Comparison of ENCODE assay signal across 1 cellular context in the genomic region with DNA sequence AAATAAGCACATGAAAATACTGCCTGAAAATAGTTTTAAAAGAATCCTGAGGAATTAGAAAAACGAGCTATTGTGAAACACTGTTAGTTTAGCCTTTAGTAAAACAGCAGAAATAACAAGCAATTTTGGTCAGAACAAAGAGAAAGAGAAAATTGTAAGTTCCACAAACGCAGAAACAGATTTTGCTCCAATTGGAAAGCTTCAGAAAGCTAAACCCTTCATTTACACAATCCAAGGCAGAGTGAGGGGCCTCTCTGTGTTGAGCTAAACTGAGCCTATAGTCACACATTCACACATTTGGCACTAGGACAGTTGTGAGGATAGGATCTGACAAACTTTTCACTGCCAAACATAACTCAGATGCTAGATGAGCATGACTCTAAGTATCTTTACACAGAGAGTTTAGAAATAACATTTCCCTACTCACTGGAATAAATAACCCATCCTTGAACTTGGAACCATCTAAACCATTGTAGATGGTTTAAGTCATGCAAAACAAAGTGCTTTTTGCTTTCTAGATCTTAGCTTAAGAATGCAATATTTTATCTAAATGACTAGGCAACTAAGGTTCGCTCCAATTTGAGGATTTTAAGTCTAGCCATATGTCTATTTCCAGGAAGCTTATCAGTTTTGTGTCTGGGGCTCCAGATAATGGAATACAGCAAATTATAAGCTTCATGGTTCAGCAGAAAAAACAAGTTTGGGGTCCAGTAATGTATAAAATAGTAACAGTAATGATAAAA.
TF ChIP-seq lines count a peak whose summit lies in the region.

No MANE protein-coding gene starts in this region.

TF ChIP-seq in HepG2, 621 proteins besides CTCF, POLR2A, EP300 and RAD21 (continued from another document and continues in another):
- TF ChIP-seq DRAP1 (CRISPR knock-in tag; IDR thresholded peaks at IDR 0.05) (0 out of 2 replicates have a peak, but pooled peaks have one; percentile 49), TOPORS (CRISPR knock-in tag; IDR thresholded peaks at IDR 0.05) (no peak), ZBTB43 (CRISPR knock-in tag; conservative IDR thresholded peaks at IDR 0.05) (peak; percentile 97), CEBPB (IDR thresholded peaks at IDR 0.05; ENCODE audit: borderline replicate concordance, low read depth, low read length) (peak; percentile 57; the same call in 1 of the 2 replicates), ZNF652 (CRISPR knock-in tag; IDR thresholded peaks at IDR 0.05; ENCODE audit: borderline replicate concordance, low read depth) (no peak; the same call in 1 of the 2 replicates), CCDC6 (CRISPR knock-in tag; IDR thresholded peaks at IDR 0.05) (0 out of 2 replicates have a peak, but pooled peaks have one; percentile 20), HMG20A (CRISPR knock-in tag; IDR thresholded peaks at IDR 0.05; ENCODE audit: borderline replicate concordance) (peak; percentile 63), MAFG (CRISPR knock-in tag; IDR thresholded peaks at IDR 0.05) (no peak), MTA1 (CRISPR knock-in tag; IDR thresholded peaks at IDR 0.05; ENCODE audit: borderline replicate concordance) (no peak), NCOA2 (CRISPR knock-in tag; IDR thresholded peaks at IDR 0.05) (peak; percentile 66; the same call in 1 of the 2 replicates), KDM4B (CRISPR knock-in tag; IDR thresholded peaks at IDR 0.05) (no peak), SOX13 (IDR thresholded peaks at IDR 0.05) (no peak), SOX13 (CRISPR knock-in tag; conservative IDR thresholded peaks at IDR 0.05 in 1 of 2, IDR thresholded peaks at IDR 0.05 in 1 of 2) (peak in 1 of 2 experiments; percentile 87; a peak in 2 of 4 replicates), ISX (CRISPR knock-in tag; conservative IDR thresholded peaks at IDR 0.05) (no peak), PAXIP1 (CRISPR knock-in tag; conservative IDR thresholded peaks at IDR 0.05) (peak; percentile 71), ZNF230 (CRISPR knock-in tag; IDR thresholded peaks at IDR 0.05) (no peak), U2AF2 (IDR thresholded peaks at IDR 0.05; ENCODE audit: low read depth, low read length) (no peak), ASH2L (IDR thresholded peaks at IDR 0.05; ENCODE audit: insufficient read length, low read depth, low read length) (peak; percentile 45), ZNF792 (CRISPR knock-in tag; IDR thresholded peaks at IDR 0.05) (no peak), MEF2D (CRISPR knock-in tag; IDR thresholded peaks at IDR 0.05) (peak; percentile 76; the same call in 1 of the 2 replicates), SAP130 (CRISPR knock-in tag; IDR thresholded peaks at IDR 0.05; ENCODE audit: low read depth) (peak; percentile 64), MTA3 (CRISPR knock-in tag; IDR thresholded peaks at IDR 0.05) (no peak), RELA (CRISPR knock-in tag; IDR thresholded peaks at IDR 0.05) (no peak), GATAD2A (CRISPR knock-in tag; IDR thresholded peaks at IDR 0.05) (peak; percentile 81), SP5 (CRISPR knock-in tag; IDR thresholded peaks at IDR 0.05; ENCODE audit: borderline replicate concordance, low read depth) (no peak), KLF12 (CRISPR knock-in tag; IDR thresholded peaks at IDR 0.05; ENCODE audit: borderline replicate concordance) (no peak), ZNF737 (CRISPR knock-in tag; IDR thresholded peaks at IDR 0.05; ENCODE audit: borderline replicate concordance) (no peak), ZNF331 (CRISPR knock-in tag; IDR thresholded peaks at IDR 0.05) (peak; percentile 26; the same call in 1 of the 2 replicates), HNRNPUL1 (IDR thresholded peaks at IDR 0.05; ENCODE audit: low read depth, low read length) (no peak), RCOR2 (CRISPR knock-in tag; IDR thresholded peaks at IDR 0.05) (peak; percentile 39; the same call in 1 of the 2 replicates), PHB2 (IDR thresholded peaks at IDR 0.05; ENCODE audit: partially characterized antibody) (no peak), ZNF143 (CRISPR knock-in tag; IDR thresholded peaks at IDR 0.05) (no peak), FOXP1 (IDR thresholded peaks at IDR 0.05) (no peak), FOXP1 (CRISPR knock-in tag; IDR thresholded peaks at IDR 0.05) (peak; percentile 47; the same call in 1 of the 2 replicates), MBD4 (IDR thresholded peaks at IDR 0.05; ENCODE audit: borderline replicate concordance, low read length) (0 out of 2 replicates have a peak, but pooled peaks have one; percentile 50), NFIC (IDR thresholded peaks at IDR 0.05; ENCODE audit: low read length) (peak; percentile 78), ZNF703 (CRISPR knock-in tag; IDR thresholded peaks at IDR 0.05; ENCODE audit: borderline replicate concordance) (no peak), ZNF780A (CRISPR knock-in tag; IDR thresholded peaks at IDR 0.05) (no peak), FOXJ3 (CRISPR knock-in tag; IDR thresholded peaks at IDR 0.05; ENCODE audit: borderline replicate concordance) (peak; percentile 39; the same call in 1 of the 2 replicates), ZNF768 (CRISPR knock-in tag; IDR thresholded peaks at IDR 0.05) (no peak), XBP1 (CRISPR knock-in tag; IDR thresholded peaks at IDR 0.05) (no peak), HDAC6 (IDR thresholded peaks at IDR 0.05; ENCODE audit: low read depth, low read length) (no peak), CREM (IDR thresholded peaks at IDR 0.05) (peak; percentile 34; the same call in 1 of the 2 replicates), CREM (CRISPR knock-in tag; IDR thresholded peaks at IDR 0.05) (no peak), ZSCAN25 (CRISPR knock-in tag; IDR thresholded peaks at IDR 0.05) (no peak), TEAD3 (CRISPR knock-in tag; optimal IDR thresholded peaks at IDR 0.05; ENCODE audit: borderline replicate concordance) (peak; percentile 76), ZNF772 (CRISPR knock-in tag; IDR thresholded peaks at IDR 0.05) (no peak), HNF4A (CRISPR knock-in tag; IDR thresholded peaks at IDR 0.05) (peak; percentile 46), IKZF5 (CRISPR knock-in tag; IDR thresholded peaks at IDR 0.05) (peak; percentile 46; the same call in 1 of the 2 replicates)
- TF ChIP-seq, protein P1, sequence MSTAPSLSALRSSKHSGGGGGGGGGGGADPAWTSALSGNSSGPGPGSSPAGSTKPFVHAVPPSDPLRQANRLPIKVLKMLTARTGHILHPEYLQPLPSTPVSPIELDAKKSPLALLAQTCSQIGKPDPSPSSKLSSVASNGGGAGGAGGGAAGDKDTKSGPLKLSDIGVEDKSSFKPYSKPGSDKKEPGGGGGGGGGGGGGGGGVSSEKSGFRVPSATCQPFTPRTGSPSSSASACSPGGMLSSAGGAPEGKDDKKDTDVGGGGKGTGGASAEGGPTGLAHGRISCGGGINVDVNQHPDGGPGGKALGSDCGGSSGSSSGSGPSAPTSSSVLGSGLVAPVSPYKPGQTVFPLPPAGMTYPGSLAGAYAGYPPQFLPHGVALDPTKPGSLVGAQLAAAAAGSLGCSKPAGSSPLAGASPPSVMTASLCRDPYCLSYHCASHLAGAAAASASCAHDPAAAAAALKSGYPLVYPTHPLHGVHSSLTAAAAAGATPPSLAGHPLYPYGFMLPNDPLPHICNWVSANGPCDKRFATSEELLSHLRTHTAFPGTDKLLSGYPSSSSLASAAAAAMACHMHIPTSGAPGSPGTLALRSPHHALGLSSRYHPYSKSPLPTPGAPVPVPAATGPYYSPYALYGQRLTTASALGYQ (CRISPR knock-in tag; IDR thresholded peaks at IDR 0.05), result peak; percentile 18; the same call in 1 of the 2 replicates
- TF ChIP-seq, protein P2, sequence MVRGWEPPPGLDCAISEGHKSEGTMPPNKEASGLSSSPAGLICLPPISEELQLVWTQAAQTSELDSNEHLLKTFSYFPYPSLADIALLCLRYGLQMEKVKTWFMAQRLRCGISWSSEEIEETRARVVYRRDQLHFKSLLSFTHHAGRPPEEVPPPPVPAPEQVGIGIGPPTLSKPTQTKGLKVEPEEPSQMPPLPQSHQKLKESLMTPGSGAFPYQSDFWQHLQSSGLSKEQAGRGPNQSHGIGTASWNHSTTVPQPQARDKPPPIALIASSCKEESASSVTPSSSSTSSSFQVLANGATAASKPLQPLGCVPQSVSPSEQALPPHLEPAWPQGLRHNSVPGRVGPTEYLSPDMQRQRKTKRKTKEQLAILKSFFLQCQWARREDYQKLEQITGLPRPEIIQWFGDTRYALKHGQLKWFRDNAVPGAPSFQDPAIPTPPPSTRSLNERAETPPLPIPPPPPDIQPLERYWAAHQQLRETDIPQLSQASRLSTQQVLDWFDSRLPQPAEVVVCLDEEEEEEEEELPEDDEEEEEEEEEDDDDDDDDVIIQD (CRISPR knock-in tag; IDR thresholded peaks at IDR 0.05; ENCODE audit: low read depth), result 0 out of 2 replicates have a peak, but pooled peaks have one; percentile 60
- TF ChIP-seq, protein P3, sequence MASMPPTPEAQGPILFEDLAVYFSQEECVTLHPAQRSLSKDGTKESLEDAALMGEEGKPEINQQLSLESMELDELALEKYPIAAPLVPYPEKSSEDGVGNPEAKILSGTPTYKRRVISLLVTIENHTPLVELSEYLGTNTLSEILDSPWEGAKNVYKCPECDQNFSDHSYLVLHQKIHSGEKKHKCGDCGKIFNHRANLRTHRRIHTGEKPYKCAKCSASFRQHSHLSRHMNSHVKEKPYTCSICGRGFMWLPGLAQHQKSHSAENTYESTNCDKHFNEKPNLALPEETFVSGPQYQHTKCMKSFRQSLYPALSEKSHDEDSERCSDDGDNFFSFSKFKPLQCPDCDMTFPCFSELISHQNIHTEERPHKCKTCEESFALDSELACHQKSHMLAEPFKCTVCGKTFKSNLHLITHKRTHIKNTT (CRISPR knock-in tag; IDR thresholded peaks at IDR 0.05), result no peak
- TF ChIP-seq, protein P4, sequence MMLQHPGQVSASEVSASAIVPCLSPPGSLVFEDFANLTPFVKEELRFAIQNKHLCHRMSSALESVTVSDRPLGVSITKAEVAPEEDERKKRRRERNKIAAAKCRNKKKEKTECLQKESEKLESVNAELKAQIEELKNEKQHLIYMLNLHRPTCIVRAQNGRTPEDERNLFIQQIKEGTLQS (CRISPR knock-in tag; IDR thresholded peaks at IDR 0.05), result no peak
- TF ChIP-seq, protein P5, sequence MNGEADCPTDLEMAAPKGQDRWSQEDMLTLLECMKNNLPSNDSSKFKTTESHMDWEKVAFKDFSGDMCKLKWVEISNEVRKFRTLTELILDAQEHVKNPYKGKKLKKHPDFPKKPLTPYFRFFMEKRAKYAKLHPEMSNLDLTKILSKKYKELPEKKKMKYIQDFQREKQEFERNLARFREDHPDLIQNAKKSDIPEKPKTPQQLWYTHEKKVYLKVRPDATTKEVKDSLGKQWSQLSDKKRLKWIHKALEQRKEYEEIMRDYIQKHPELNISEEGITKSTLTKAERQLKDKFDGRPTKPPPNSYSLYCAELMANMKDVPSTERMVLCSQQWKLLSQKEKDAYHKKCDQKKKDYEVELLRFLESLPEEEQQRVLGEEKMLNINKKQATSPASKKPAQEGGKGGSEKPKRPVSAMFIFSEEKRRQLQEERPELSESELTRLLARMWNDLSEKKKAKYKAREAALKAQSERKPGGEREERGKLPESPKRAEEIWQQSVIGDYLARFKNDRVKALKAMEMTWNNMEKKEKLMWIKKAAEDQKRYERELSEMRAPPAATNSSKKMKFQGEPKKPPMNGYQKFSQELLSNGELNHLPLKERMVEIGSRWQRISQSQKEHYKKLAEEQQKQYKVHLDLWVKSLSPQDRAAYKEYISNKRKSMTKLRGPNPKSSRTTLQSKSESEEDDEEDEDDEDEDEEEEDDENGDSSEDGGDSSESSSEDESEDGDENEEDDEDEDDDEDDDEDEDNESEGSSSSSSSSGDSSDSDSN (CRISPR knock-in tag; IDR thresholded peaks at IDR 0.05), result no peak
